Comparison of ENCODE assay signal across 28 cellular contexts in the genomic region with DNA sequence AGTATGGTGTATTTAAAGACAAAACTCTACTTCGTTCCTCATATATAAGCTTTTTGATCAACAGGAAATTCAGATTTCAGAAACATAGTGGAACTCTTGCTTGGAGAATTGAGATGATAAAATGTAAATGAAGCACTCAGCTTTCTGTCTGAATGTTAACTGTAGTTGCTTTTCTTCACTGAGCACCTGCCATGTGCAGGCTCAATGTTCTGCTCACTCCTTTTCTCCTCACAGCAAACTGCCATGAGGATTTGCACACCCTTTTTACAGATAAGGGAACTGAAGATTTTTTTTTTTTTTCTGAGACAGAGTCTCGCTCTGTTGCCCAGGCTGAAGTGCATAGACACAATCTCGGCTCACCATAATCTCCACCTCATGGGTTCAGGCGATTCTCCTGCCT.
"Had no signal": no experiment of that assay in that cellular context is flagged by ENCODE, and none has a peak within 500 bp of the region (broad histone marks: within the 10 kb centered on the region; RNA-seq: fewer than 3 reads in every experiment).

No MANE protein-coding gene starts in this region.

- H3K9me3 Mint-ChIP-seq: dendritic cell treated with granulocyte-macrophage colony-stimulating factor and Interleukin-4, amounts not matched to agents 40 ng/mL and 50 ng/mL, for 4 days; immature natural killer cell; mesothelial cell of epicardium; nephron; stimulated activated naive B cell treated with anti-CD40 and anti-IgM and Interleukin-4, amounts not matched to agents 10 μg/mL and 1 μg/mL and 100 μg/mL, for 72 hours; stimulated activated naive CD8-positive, alpha-beta T cell treated with anti-CD3 and anti-CD28 coated beads, Interleukin-15, Interleukin-2, amounts not matched to agents 100 ng/mL and 50 ng/mL, for 24 hours had no signal

- ATAC-seq: esophagus mucosa; foreskin keratinocyte; gastroesophageal sphincter; left ventricle myocardium superior; lower lobe of right lung; mucosa of descending colon; right lobe of liver; stimulated activated naive B cell treated with anti-CD40 and anti-IgM and Interleukin-4, amounts not matched to agents 10 μg/mL and 1 μg/mL and 100 μg/mL, for 72 hours; upper lobe of right lung had no signal

- H3K4me1 Mint-ChIP-seq: immature natural killer cell, mesothelial cell of epicardium, nephron had no signal

- H3K4me3 Mint-ChIP-seq: dendritic cell treated with granulocyte-macrophage colony-stimulating factor and Interleukin-4, amounts not matched to agents 40 ng/mL and 50 ng/mL, for 4 days; endodermal cell; immature natural killer cell; mesothelial cell of epicardium; naive B cell; nephron; neural progenitor cell; stimulated activated naive B cell treated with anti-CD40 and anti-IgM and Interleukin-4, amounts not matched to agents 10 μg/mL and 1 μg/mL and 100 μg/mL, for 72 hours; stimulated activated naive CD8-positive, alpha-beta T cell treated with anti-CD3 and anti-CD28 coated beads, Interleukin-15, Interleukin-2, amounts not matched to agents 100 ng/mL and 50 ng/mL, for 24 hours had no signal

- H3K27me3 Mint-ChIP-seq: dendritic cell treated with granulocyte-macrophage colony-stimulating factor and Interleukin-4, amounts not matched to agents 40 ng/mL and 50 ng/mL, for 4 days; naive B cell; progenitor cell of endocrine pancreas; stimulated activated naive B cell treated with anti-CD40 and anti-IgM and Interleukin-4, amounts not matched to agents 10 μg/mL and 1 μg/mL and 100 μg/mL, for 72 hours; stimulated activated naive CD8-positive, alpha-beta T cell treated with anti-CD3 and anti-CD28 coated beads, Interleukin-15, Interleukin-2, amounts not matched to agents 100 ng/mL and 50 ng/mL, for 24 hours had no signal

- H3K27ac Mint-ChIP-seq: dendritic cell treated with granulocyte-macrophage colony-stimulating factor and Interleukin-4, amounts not matched to agents 40 ng/mL and 50 ng/mL, for 4 days; endodermal cell; immature natural killer cell; mesothelial cell of epicardium; nephron; neural progenitor cell; progenitor cell of endocrine pancreas; stimulated activated naive B cell treated with anti-CD40 and anti-IgM and Interleukin-4, amounts not matched to agents 10 μg/mL and 1 μg/mL and 100 μg/mL, for 72 hours; stimulated activated naive CD8-positive, alpha-beta T cell treated with anti-CD3 and anti-CD28 coated beads, Interleukin-15, Interleukin-2, amounts not matched to agents 100 ng/mL and 50 ng/mL, for 24 hours had no signal

- FAIRE-seq: small intestine had no signal

- H3K36me3 Mint-ChIP-seq: naive B cell had no signal

- DNase-seq: colonic mucosa; effector CD8-positive, alpha-beta T cell; endodermal cell; foreskin keratinocyte; hypothalamus; immature natural killer cell; islet precursor cell; kidney glomerular epithelial cell; left ventricle myocardium superior; lower lobe of right lung; mucosa of descending colon; naive B cell; right lobe of liver; small intestine; stimulated activated CD4-positive, alpha-beta T cell treated with anti-CD3 and anti-CD28 coated beads, Interleukin-15, amount 100 ng/mL, for 24 hours; stimulated activated CD4-positive, alpha-beta T cell treated with anti-CD3 and anti-CD28 coated beads, Interleukin-2, amount 100 ng/mL, for 48 hours; stimulated activated naive B cell treated with anti-CD40 and anti-IgM and Interleukin-4, amounts not matched to agents 10 μg/mL and 1 μg/mL and 100 μg/mL, for 72 hours; transverse colon; upper lobe of right lung; uterus had no signal
